ENCODE assay signal across 8 cellular contexts in the genomic region with DNA sequence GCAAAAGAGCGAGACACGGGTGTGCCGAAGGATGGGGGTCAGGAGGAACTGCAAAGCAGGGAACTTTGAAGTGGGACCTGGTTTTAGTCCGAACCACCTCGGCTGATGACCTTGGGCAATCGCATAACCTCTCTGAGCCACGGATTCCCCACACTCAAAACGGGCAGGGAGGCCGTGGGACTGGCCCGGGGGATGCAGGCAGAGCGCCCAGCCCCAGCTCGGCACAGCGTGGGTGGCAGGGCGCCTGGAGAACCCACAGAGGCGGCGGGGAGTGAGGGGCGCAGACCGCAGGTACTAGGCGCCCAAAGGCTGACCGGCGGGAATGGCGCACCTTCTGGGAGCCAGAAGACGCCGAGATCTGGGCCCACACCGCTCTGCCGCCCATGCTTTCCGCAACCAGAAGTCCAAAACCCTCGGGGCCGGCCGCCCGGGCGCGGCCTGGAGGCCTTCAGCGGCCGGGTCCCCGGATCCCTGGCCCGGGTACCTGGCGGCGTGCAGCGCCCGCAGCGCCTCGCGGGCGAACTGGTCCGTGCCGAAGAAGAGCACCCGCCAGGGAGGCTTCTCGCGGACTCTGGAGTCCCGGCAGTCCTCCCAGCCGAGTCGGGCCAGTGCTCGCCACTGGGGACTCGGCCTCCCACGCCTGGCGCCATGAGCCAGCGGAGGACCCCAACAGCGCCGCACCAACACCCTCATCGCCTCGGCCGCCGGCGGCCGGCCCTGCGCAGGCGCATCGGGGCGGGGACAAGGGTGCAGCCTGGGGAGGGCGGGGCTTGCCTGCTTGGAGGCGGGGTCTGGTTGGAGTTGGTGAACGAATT. TPM values are rescaled to one million over a fixed set of nuclear protein-coding genes. Genes with fewer than 3 reads are reported as not detected.
DNase-seq lines count a peak whose midpoint lies in the region; ATAC-seq, FAIRE-seq and TF ChIP-seq lines count a peak whose summit lies in the region.

A gene (minus strand): TSS at position 719 of the 815 bp plus-strand sequence. CDS start 26 bp downstream, at position 693.

- no peaks in the 10 kb centered on the region; the same call in 1 of the 2 replicates for H3F3A ChIP-seq in OCI-LY1 (ENCODE audit: insufficient read depth, low read length)

- peak; percentile 23 to 92 (median 80) for DNase-seq in C1 segment of cervical spinal cord (lab: John Stamatoyannopoulos, UW)
- peak; percentile 92 for DNase-seq in GM19239 (ENCODE audit: insufficient read length, low spot score)
- peak; percentile 95 for DNase-seq in activated T-cell treated with anti-CD3 and anti-CD28 coated beads for 1 hour (ENCODE audit: low read depth)
- DNase-seq in epidermal melanocyte (ENCODE audit: insufficient read length, low spot score): peak; percentile 85
- DNase-seq in mucosa of descending colon: peak; percentile 93 to 97 (median 97)
- peak; percentile 96 for DNase-seq in stimulated activated CD8-positive, alpha-beta memory T cell treated with anti-CD3 and anti-CD28 coated beads, Interleukin-2, amount 100 ng/mL, for 48 hours (ENCODE audit: low read depth in 2 of 2)

- peak; percentile 74 for ATAC-seq in HG03571 (IDR thresholded peaks at IDR 0.05; ENCODE audit: unreplicated experiment)
- peak; percentile 91 for ATAC-seq in mucosa of descending colon

- no peaks in the 10 kb centered on the region for H3K9me2 ChIP-seq in OCI-LY1 (ENCODE audit: low read depth, low read length)

- H3K36me3 ChIP-seq in OCI-LY1 (ENCODE audit: insufficient read depth, low read length) (peaks cover 24% of the 10 kb centered on the region; the same call in 1 of the 2 replicates), mucosa of descending colon (ENCODE audit: low read depth) (peaks cover 5% of the 10 kb centered on the region)

- H4K20me1 ChIP-seq in OCI-LY1 (ENCODE audit: insufficient read depth, low read length): no peaks in the 10 kb centered on the region

- H3K9ac ChIP-seq in OCI-LY1 (ENCODE audit: low read length): peak within 1 kb of the TSS; percentile 78

- peaks cover 5% of the 10 kb centered on the region for H3K79me2 ChIP-seq in OCI-LY1 (ENCODE audit: insufficient read depth, low read length)

- H3K4me1 ChIP-seq in OCI-LY1 (ENCODE audit: insufficient read depth, low read length, severe bottlenecking): peaks cover 15% of the 10 kb centered on the region
- H3K4me1 ChIP-seq in mucosa of descending colon (ENCODE audit: low read depth): peaks cover 18% of the 10 kb centered on the region

- no peak within 1 kb of the TSS for H2AFZ ChIP-seq in OCI-LY1 (ENCODE audit: low read length)

- H3K27me3 ChIP-seq in OCI-LY1 (ENCODE audit: insufficient read depth, low read length): no peaks in the 10 kb centered on the region

- H3K4me3 ChIP-seq in OCI-LY1 (ENCODE audit: low read depth, low read length, poor library complexity, severe bottlenecking) (peak within 1 kb of the TSS; percentile 88), mucosa of descending colon (peak within 1 kb of the TSS; percentile 82)

- peak within 1 kb of the TSS; percentile 93 for H3K4me2 ChIP-seq in OCI-LY1 (ENCODE audit: low read length)

- intact Hi-C loops in mucosa of descending colon (cut with DNase I, micrococcal nuclease): no loop called here

- H3K27ac ChIP-seq in OCI-LY1 (ENCODE audit: low read depth, low read length, poor library complexity, severe bottlenecking): no peak within 1 kb of the TSS

- H3K9me3 ChIP-seq in OCI-LY1 (ENCODE audit: low read length) (no peaks in the 10 kb centered on the region), mucosa of descending colon (no peaks in the 10 kb centered on the region)

- no peak; the same call in 1 of the 2 replicates for TF ChIP-seq CTCF in OCI-LY1 (IDR thresholded peaks at IDR 0.05; ENCODE audit: low read length)
- no peak for TF ChIP-seq CTCF in mucosa of descending colon (IDR thresholded peaks at IDR 0.05)

- peak; percentile 28 for FAIRE-seq in GM19239 (lab: Jason Lieb, UNC)

RNA-seq across cellular contexts. Expression of the gene that starts here (rescaled TPM):
- 10 to 100 TPM; 17.5 to 24.0 (median 19.2) TPM for total RNA-seq in mucosa of descending colon
